15 cellular contexts compared by ENCODE assay signal in the genomic region with DNA sequence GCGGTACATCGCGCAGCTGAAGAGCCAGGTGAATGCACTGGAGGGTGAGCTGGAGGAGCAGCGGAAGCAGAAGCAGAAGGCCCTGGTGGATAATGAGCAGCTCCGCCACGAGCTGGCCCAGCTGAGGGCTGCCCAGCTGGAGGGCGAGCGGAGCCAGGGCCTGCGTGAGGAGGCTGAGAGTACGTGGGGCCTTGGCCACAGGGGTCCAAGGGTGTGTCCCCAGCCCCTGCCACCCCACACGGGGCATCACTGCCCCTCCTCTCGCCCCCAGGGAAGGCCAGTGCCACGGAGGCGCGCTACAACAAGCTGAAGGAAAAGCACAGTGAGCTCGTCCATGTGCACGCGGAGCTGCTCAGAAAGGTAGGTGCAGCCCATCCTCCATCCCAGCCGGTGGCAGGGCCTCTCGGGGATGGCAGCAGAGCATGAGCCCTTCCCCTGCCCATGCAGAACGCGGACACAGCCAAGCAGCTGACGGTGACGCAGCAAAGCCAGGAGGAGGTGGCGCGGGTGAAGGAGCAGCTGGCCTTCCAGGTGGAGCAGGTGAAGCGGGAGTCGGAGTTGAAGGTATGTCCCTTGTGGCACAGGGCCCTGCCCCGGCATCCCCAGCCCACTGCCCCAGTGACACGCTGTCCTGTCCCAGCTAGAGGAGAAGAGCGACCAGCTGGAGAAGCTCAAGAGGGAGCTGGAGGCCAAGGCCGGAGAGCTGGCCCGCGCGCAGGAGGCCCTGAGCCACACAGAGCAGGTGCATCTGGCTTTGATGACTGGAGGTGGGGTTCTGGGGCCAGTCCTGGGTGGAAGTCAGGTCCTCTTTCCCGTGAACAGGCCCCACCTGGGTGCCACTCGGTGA. TPM values are rescaled to one million over a fixed set of nuclear protein-coding genes. Genes with fewer than 3 reads are reported as not detected.
DNase-seq lines count a peak whose midpoint lies in the region; ATAC-seq and TF ChIP-seq lines count a peak whose summit lies in the region.
"Had no signal": no experiment of that assay in that cellular context is flagged by ENCODE, and none has a peak within 500 bp of the region (broad histone marks: within the 10 kb centered on the region; RNA-seq: fewer than 3 reads in every experiment).

No MANE protein-coding gene starts in this region.

- ATAC-seq in right cardiac atrium: no peak
- ATAC-seq in GM21390 (IDR thresholded peaks at IDR 0.05; ENCODE audit: unreplicated experiment): no peak
- no peak for ATAC-seq in GM19328 (IDR thresholded peaks at IDR 0.05; ENCODE audit: unreplicated experiment)
- ATAC-seq: stimulated activated effector memory CD8-positive, alpha-beta T cell treated with anti-CD3 and anti-CD28 coated beads, Interleukin-12 subunit alpha, Interleukin-12 subunit beta, amount 100 ng/mL, for 72 hours had no signal

- H3K36me3 ChIP-seq in left ventricle myocardium inferior: peaks cover 13% of the 10 kb centered on the region

- H3K4me3 ChIP-seq in right cardiac atrium (ENCODE audit: low read length) (no peak overlapping the region), left ventricle myocardium inferior (no peak overlapping the region)
- H3K4me3 ChIP-seq: ascending aorta, SJSA1, thyroid gland had no signal

- no peaks in the 10 kb centered on the region for H3K27me3 ChIP-seq in right cardiac atrium (ENCODE audit: control insufficient read depth, insufficient read depth)
- H3K27me3 ChIP-seq in left ventricle myocardium inferior (ENCODE audit: low read depth): no peaks in the 10 kb centered on the region
- H3K27me3 ChIP-seq: ascending aorta, SJSA1, thyroid gland had no signal

- WGBS in right cardiac atrium: 93% methylated on average over 37 of the region's 37 CpGs

- no peak overlapping the region for H3K27ac ChIP-seq in right cardiac atrium (ENCODE audit: low read length)
- no peak overlapping the region for H3K27ac ChIP-seq in left ventricle myocardium inferior (replicated peaks)
- peak overlapping the region; percentile 88 for H3K27ac ChIP-seq in cingulate gyrus (ENCODE audit: low read depth, low read length)
- H3K27ac ChIP-seq: ascending aorta, SJSA1, thyroid gland had no signal

- H3K9me3 ChIP-seq in right cardiac atrium (ENCODE audit: control insufficient read depth, low read length) (no peaks in the 10 kb centered on the region), left ventricle myocardium inferior (replicated peaks) (no peaks in the 10 kb centered on the region)
- H3K9me3 ChIP-seq: ascending aorta, SJSA1, thyroid gland had no signal

- no peak for TF ChIP-seq CTCF in left ventricle myocardium inferior (IDR thresholded peaks at IDR 0.05; ENCODE audit: borderline replicate concordance)

- H3K4me1 ChIP-seq in right cardiac atrium (ENCODE audit: control insufficient read depth, insufficient read depth, low read length): peaks cover 10% of the 10 kb centered on the region
- H3K4me1 ChIP-seq in left ventricle myocardium inferior: peaks cover 40% of the 10 kb centered on the region

- peak in 2 of 3 donors; percentile 34 to 54 for DNase-seq in right cardiac atrium
- no peak for DNase-seq in left ventricle myocardium inferior
- peak; percentile 76 for DNase-seq in NCI-H2107 treated with DMSO at 0.1 percent for 48 hours (lab: John Stamatoyannopoulos, UW; ENCODE audit: unreplicated experiment)
- DNase-seq in NCI-H1105 treated with DMSO at 0.1 percent for 48 hours (lab: John Stamatoyannopoulos, UW): no peak
- no peak for DNase-seq in HK-2 (ENCODE audit: unreplicated experiment)
- DNase-seq: activated CD4-positive, alpha-beta memory T cell treated with anti-CD3 and anti-CD28 coated beads for 36 hours; activated naive CD4-positive, alpha-beta T cell; retina; thyroid gland had no signal

- intact Hi-C loops in right cardiac atrium (cut with DNase I): no loop called here
- intact Hi-C loops in left ventricle myocardium inferior (cut with micrococcal nuclease): no loop called here

RNA-seq across cellular contexts. Expression of a gene that starts 21.0 kb away (rescaled TPM):
- total RNA-seq in right cardiac atrium (10 to 100 TPM; 25.0 to 48.7 (median 34.2) TPM), left ventricle myocardium inferior (11.2 TPM)
- 34.9 TPM for polyA plus RNA-seq in right cardiac atrium

RNA-seq across cellular contexts. Expression of a gene that starts 39.7 kb away (rescaled TPM):
- total RNA-seq in right cardiac atrium (10 to 100 TPM; 17.9 to 22.2 (median 18.9) TPM), left ventricle myocardium inferior (13.3 TPM)
- 21.1 TPM for polyA plus RNA-seq in right cardiac atrium

Comparison
In these comparisons a context has a peak if more than half of its experiments do, and no peak if none do; other contexts are left out.
1. DNase-seq: peak in right cardiac atrium (2 of 3) and NCI-H2107 treated with DMSO at 0.1 percent for 48 hours (single experiment); none in left ventricle myocardium inferior (single experiment), NCI-H1105 treated with DMSO at 0.1 percent for 48 hours (single experiment) and HK-2 (single experiment).